In the genomic region with DNA sequence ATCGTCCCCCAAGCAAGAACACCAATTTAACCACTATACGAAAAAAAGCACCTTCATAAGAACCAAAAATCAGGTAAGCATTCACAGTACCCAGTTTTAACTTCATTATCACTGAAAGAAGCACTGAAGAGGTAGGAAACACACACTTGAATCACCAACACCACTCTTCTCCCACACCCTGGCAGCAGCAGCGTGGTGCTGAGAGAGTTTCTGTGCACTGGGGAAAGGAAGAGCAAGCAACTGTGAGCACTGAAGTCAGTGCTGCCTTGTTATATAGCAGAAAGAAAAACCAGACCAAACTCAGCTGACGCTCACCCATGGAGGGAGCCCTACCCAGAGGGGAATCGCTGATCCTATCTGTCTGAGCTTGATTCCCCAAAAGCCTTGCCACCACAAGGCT, we compare ENCODE assay signal across 16 cellular contexts.
DNase-seq lines count a peak whose midpoint lies in the region; ATAC-seq and TF ChIP-seq lines count a peak whose summit lies in the region.
"Had no signal": no experiment of that assay in that cellular context is flagged by ENCODE, and none has a peak within 500 bp of the region (broad histone marks: within the 10 kb centered on the region; RNA-seq: fewer than 3 reads in every experiment).

No MANE protein-coding gene starts in this region.

- no peak for ATAC-seq in aorta (ENCODE audit: low FRiP score)
- ATAC-seq in HG03378 (IDR thresholded peaks at IDR 0.05; ENCODE audit: unreplicated experiment), result no peak
- ATAC-seq: A549; CD8-positive, alpha-beta T cell had no signal

- intact Hi-C loops in ascending aorta (cut with DNase I), result no loop called here
- intact Hi-C loops in aorta (cut with DNase I), result no loop called here

- TF ChIP-seq CTCF in ascending aorta (IDR thresholded peaks at IDR 0.05), result no peak

- H3K36me3 ChIP-seq in ascending aorta (peaks cover 0 to 3% of the 10 kb centered on the region in 2 donors), aorta (ENCODE audit: control insufficient read depth in 1 of 2, insufficient read depth in 2 of 2, low read length in 1 of 2) (no peaks in the 10 kb centered on the region)

- H3K4me3 ChIP-seq in ascending aorta (no peak overlapping the region), aorta (ENCODE audit: low read length in 2 of 2) (no peak overlapping the region)
- H3K4me3 ChIP-seq: A549; BLaER1 treated with 17β-estradiol and CSF1 and Interleukin-3, amounts not matched to agents 10 nM and 100 nM had no signal

- no peak for DNase-seq in ascending aorta (ENCODE audit: low spot score in 2 of 2)
- peak; percentile 16 for DNase-seq in putamen (ENCODE audit: low spot score)
- DNase-seq in aorta, result no peak
- no peak for DNase-seq in NCI-H2171 treated with DMSO at 0.1 percent for 48 hours (lab: John Stamatoyannopoulos, UW)
- DNase-seq: AML-193; Caco-2; Calu3; CD4-positive, alpha-beta T cell; CD8-positive, alpha-beta T cell; DMS79 treated with DMSO at 0.1 percent for 48 hours; GF-D8 had no signal

- 55 to 65% methylated on average over 5 of the region's 5 CpGs for WGBS in aorta, 2 donors

- peak overlapping the region; percentile 61 to 65 for H3K27ac ChIP-seq in ascending aorta
- H3K27ac ChIP-seq in aorta (ENCODE audit: low read depth in 1 of 2, low read length in 2 of 2), result peak overlapping the region; percentile 17 to 49
- H3K27ac ChIP-seq: 22Rv1; A549; BLaER1 treated with 17β-estradiol and CSF1 and Interleukin-3, amounts not matched to agents 10 nM and 100 nM; C4-2B had no signal

- H3K27me3 ChIP-seq in ascending aorta (no peaks in the 10 kb centered on the region), aorta (ENCODE audit: control insufficient read depth in 1 of 2, insufficient read depth in 2 of 2, low read length in 1 of 2) (no peaks in the 10 kb centered on the region)
- H3K27me3 ChIP-seq: BLaER1 treated with 17β-estradiol and CSF1 and Interleukin-3, amounts not matched to agents 10 nM and 100 nM had no signal

- H3K9me3 ChIP-seq in ascending aorta (peaks cover 0 to 6% of the 10 kb centered on the region in 2 donors), aorta (ENCODE audit: control insufficient read depth, low read length) (no peaks in the 10 kb centered on the region)
- H3K9me3 ChIP-seq: A549, Caco-2 had no signal

- H3K4me1 ChIP-seq in ascending aorta, result peaks cover 0 to 5% of the 10 kb centered on the region in 2 donors
- peaks cover 2 to 11% of the 10 kb centered on the region in 2 donors for H3K4me1 ChIP-seq in aorta (ENCODE audit: control insufficient read depth in 1 of 2, insufficient read depth in 2 of 2, low read length in 2 of 2)
- H3K4me1 ChIP-seq: A549 had no signal
